Comparison of ENCODE assay signal across 8 cellular contexts in the genomic region with DNA sequence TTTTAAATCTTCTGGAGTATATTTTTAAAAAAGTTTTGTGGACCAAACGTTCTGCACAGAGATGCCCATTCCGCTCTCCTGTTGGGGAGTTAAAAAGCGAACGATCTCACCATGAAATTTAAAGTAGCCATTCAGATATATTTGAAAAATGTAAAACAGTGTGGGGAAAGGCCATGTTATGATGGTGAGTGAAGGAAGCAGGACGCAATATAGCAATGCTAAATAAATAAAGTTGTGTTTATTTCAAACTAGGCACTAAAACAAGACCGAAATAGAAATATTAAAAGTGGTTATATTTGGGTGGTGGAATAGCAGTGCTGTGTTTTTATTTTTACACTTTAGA. TPM values are rescaled to one million over a fixed set of nuclear protein-coding genes. Genes with fewer than 3 reads are reported as not detected.
DNase-seq lines count a peak whose midpoint lies in the region; ATAC-seq and TF ChIP-seq lines count a peak whose summit lies in the region.

No MANE protein-coding gene starts in this region.

- TF ChIP-seq CTCF in CD8-positive, alpha-beta T cell (IDR thresholded peaks at IDR 0.05): no peak
- TF ChIP-seq CTCF in kidney epithelial cell (IDR thresholded peaks at IDR 0.05; ENCODE audit: insufficient read depth, low read length, poor library complexity, severe bottlenecking) (no peak), uterus (IDR thresholded peaks at IDR 0.05) (no peak), adrenal gland (IDR thresholded peaks at IDR 0.05) (no peak)

- H3K27me3 ChIP-seq in CD8-positive, alpha-beta T cell (ENCODE audit: insufficient read depth, low read length): no peaks in the 10 kb centered on the region
- H3K27me3 ChIP-seq in kidney epithelial cell (ENCODE audit: control insufficient read depth, insufficient read depth, low read length): no peaks in the 10 kb centered on the region
- no peaks in the 10 kb centered on the region for H3K27me3 ChIP-seq in uterus
- H3K27me3 ChIP-seq in adrenal gland: no peaks in the 10 kb centered on the region

- H3K27ac ChIP-seq in CD8-positive, alpha-beta T cell (ENCODE audit: low read depth, low read length): peak overlapping the region; percentile 38
- peak overlapping the region; percentile 33 to 50 for H3K27ac ChIP-seq in uterus
- peak overlapping the region in 2 of 5 donors; percentile 77 to 88 for H3K27ac ChIP-seq in adrenal gland

- peak overlapping the region; percentile 91 for H3K4me3 Mint-ChIP-seq in CD8-positive, alpha-beta T cell
- peak overlapping the region; percentile 79 for H3K4me3 Mint-ChIP-seq in activated CD8-positive, alpha-beta T cell treated with anti-CD3 and anti-CD28 coated beads, Interleukin-2, amount 10 ng/mL, durations not matched to agents 7 days and 5 days

- peaks cover 12% of the 10 kb centered on the region for H3K4me1 Mint-ChIP-seq in CD8-positive, alpha-beta T cell (ENCODE audit: low read depth)
- H3K4me1 Mint-ChIP-seq in activated CD8-positive, alpha-beta T cell treated with anti-CD3 and anti-CD28 coated beads, Interleukin-2, amount 10 ng/mL, durations not matched to agents 7 days and 5 days (ENCODE audit: low read depth): peaks cover 12% of the 10 kb centered on the region

- peak overlapping the region; percentile 80 for H3K27ac Mint-ChIP-seq in CD8-positive, alpha-beta T cell
- peak overlapping the region; percentile 77 for H3K27ac Mint-ChIP-seq in activated CD8-positive, alpha-beta T cell treated with anti-CD3 and anti-CD28 coated beads, Interleukin-2, amount 10 ng/mL, durations not matched to agents 7 days and 5 days

- peaks cover 4% of the 10 kb centered on the region for H3K36me3 Mint-ChIP-seq in CD8-positive, alpha-beta T cell
- H3K36me3 Mint-ChIP-seq in activated CD8-positive, alpha-beta T cell treated with anti-CD3 and anti-CD28 coated beads, Interleukin-2, amount 10 ng/mL, durations not matched to agents 7 days and 5 days (ENCODE audit: low read depth): no peaks in the 10 kb centered on the region

- DNase-seq in CD8-positive, alpha-beta T cell: no peak
- DNase-seq in activated CD8-positive, alpha-beta T cell treated with anti-CD3 and anti-CD28 coated beads, Interleukin-2, amount 10 ng/mL, durations not matched to agents 7 days and 5 days: no peak
- DNase-seq in kidney epithelial cell (ENCODE audit: low read depth) (no peak), uterus (no peak), NCI-H146 treated with DMSO at 0.1 percent for 48 hours (lab: John Stamatoyannopoulos, UW; ENCODE audit: unreplicated experiment) (no peak), adrenal gland (no peak)
- no peak for DNase-seq in stimulated activated naive CD4-positive, alpha-beta T cell (lab: John Stamatoyannopoulos, UW)

- 9 to 14% (median 11%) methylated on average over 6 of the region's 6 CpGs for WGBS in adrenal gland, 4 donors

- no peaks in the 10 kb centered on the region for H3K9me3 Mint-ChIP-seq in CD8-positive, alpha-beta T cell
- no peaks in the 10 kb centered on the region for H3K9me3 Mint-ChIP-seq in activated CD8-positive, alpha-beta T cell treated with anti-CD3 and anti-CD28 coated beads, Interleukin-2, amount 10 ng/mL, durations not matched to agents 7 days and 5 days (ENCODE audit: insufficient read depth)

- H3K27me3 Mint-ChIP-seq in CD8-positive, alpha-beta T cell (ENCODE audit: low read depth): no peaks in the 10 kb centered on the region
- peaks cover 8% of the 10 kb centered on the region for H3K27me3 Mint-ChIP-seq in activated CD8-positive, alpha-beta T cell treated with anti-CD3 and anti-CD28 coated beads, Interleukin-2, amount 10 ng/mL, durations not matched to agents 7 days and 5 days (ENCODE audit: low read depth)

- POLR2A ChIA-PET in CD8-positive, alpha-beta T cell (lab: Charles Lee): interaction anchor here (0.7 kb wide), 1 partner anchor 21 kb away, joined by 3 read pairs; no protein-coding TSS in a partner anchor
- POLR2A ChIA-PET in activated CD8-positive, alpha-beta T cell treated with anti-CD3 and anti-CD28 coated beads, Interleukin-2, amount 10 ng/mL, durations not matched to agents 7 days and 5 days (lab: Charles Lee): no interaction called here

- H3K4me3 ChIP-seq in CD8-positive, alpha-beta T cell (ENCODE audit: low read depth, low read length): peak overlapping the region; percentile 62
- H3K4me3 ChIP-seq in kidney epithelial cell (ENCODE audit: low read depth, low read length) (peak overlapping the region; percentile 45), uterus (peak overlapping the region; percentile 31 to 51), adrenal gland (peak overlapping the region in 2 of 4 donors; percentile 27 to 58)

- H3K4me1 ChIP-seq in CD8-positive, alpha-beta T cell (ENCODE audit: insufficient read depth, low read length): peaks cover 9% of the 10 kb centered on the region
- H3K4me1 ChIP-seq in uterus (no peaks in the 10 kb centered on the region), adrenal gland (replicated peaks in 1 of 2) (peaks cover 0 to 18% of the 10 kb centered on the region in 2 donors)

- no peak for TF ChIP-seq POLR2A in uterus (IDR thresholded peaks at IDR 0.05)
- no peak for TF ChIP-seq POLR2A in adrenal gland (IDR thresholded peaks at IDR 0.05)

- H3K9me3 ChIP-seq in CD8-positive, alpha-beta T cell (ENCODE audit: low read length): no peaks in the 10 kb centered on the region
- H3K9me3 ChIP-seq in uterus (no peaks in the 10 kb centered on the region), adrenal gland (replicated peaks in 1 of 3) (no peaks in the 10 kb centered on the region)

- intact Hi-C loops in CD8-positive, alpha-beta T cell (cut with DNase I, micrococcal nuclease): loop anchor here (1.0 to 10.0 kb wide), 3 partner anchors 31 to 189 kb away; a partner anchor contains a TSS
- intact Hi-C loops in uterus (cut with DNase I; ENCODE audit: low total_unique reads): no loop called here
- intact Hi-C loops in adrenal gland (cut with DNase I): no loop called here

- H3K36me3 ChIP-seq in CD8-positive, alpha-beta T cell (ENCODE audit: insufficient read depth, low read length): no peaks in the 10 kb centered on the region
- no peaks in the 10 kb centered on the region for H3K36me3 ChIP-seq in kidney epithelial cell (ENCODE audit: control insufficient read depth, insufficient read depth, low read length)
- no peaks in the 10 kb centered on the region for H3K36me3 ChIP-seq in uterus
- H3K36me3 ChIP-seq in adrenal gland (replicated peaks in 1 of 2): no peaks in the 10 kb centered on the region

- peak; percentile 25 for ATAC-seq in CD8-positive, alpha-beta T cell
- ATAC-seq in HG02642 (IDR thresholded peaks at IDR 0.05; ENCODE audit: poor library complexity, unreplicated experiment): peak; percentile 3
- peak; percentile 16 for ATAC-seq in activated CD8-positive, alpha-beta T cell treated with anti-CD3 and anti-CD28 coated beads, Interleukin-2, amount 10 ng/mL, durations not matched to agents 7 days and 5 days

- CTCF ChIA-PET in CD8-positive, alpha-beta T cell (lab: Charles Lee): interaction anchor here (0.6 kb wide), 1 partner anchor 202 kb away, joined by 3 read pairs; no protein-coding TSS in a partner anchor
- CTCF ChIA-PET in activated CD8-positive, alpha-beta T cell treated with anti-CD3 and anti-CD28 coated beads, Interleukin-2, amount 10 ng/mL, durations not matched to agents 7 days and 5 days (lab: Charles Lee): no interaction called here

RNA-seq across cellular contexts. Expression of a gene that starts 0.3 kb away (rescaled TPM):
- under 1 TPM in 1 of 2 experiments, not detected in 1; 0.44 TPM for total RNA-seq in CD8-positive, alpha-beta T cell
- under 1 TPM in 1 of 2 experiments, not detected in 1; 0.63 TPM for total RNA-seq in activated CD8-positive, alpha-beta T cell treated with anti-CD3 and anti-CD28 coated beads, Interleukin-2, amount 10 ng/mL, durations not matched to agents 7 days and 5 days
- total RNA-seq in kidney epithelial cell (0.33 and 2.1 TPM in 2 replicates), uterus (1 to 10 TPM in 2 of 4 donors, not detected in 2; 1.7 to 1.9 TPM), adrenal gland (1 to 10 TPM in 2 of 8 donors, under 1 TPM in 4, not detected in 2; 0.35 to 1.3 (median 0.68) TPM)
- polyA plus RNA-seq in adrenal gland: 1 to 10 TPM in 2 of 3 donors, under 1 TPM in 1; 0.88 to 2.1 (median 1.5) TPM

RNA-seq across cellular contexts. Expression of a gene that starts 30.9 kb away (rescaled TPM):
- 10 to 100 TPM; 10.9 to 11.8 TPM for total RNA-seq in CD8-positive, alpha-beta T cell
- 10 to 100 TPM; 55.3 to 57.9 TPM for total RNA-seq in activated CD8-positive, alpha-beta T cell treated with anti-CD3 and anti-CD28 coated beads, Interleukin-2, amount 10 ng/mL, durations not matched to agents 7 days and 5 days
- total RNA-seq in kidney epithelial cell: 181 and 190 TPM in 2 replicates
- total RNA-seq in uterus: 100 to 1,000 TPM in 2 of 4 donors, 10 to 100 TPM in 2; 65.3 to 234 (median 103) TPM
- 100 to 1,000 TPM in 6 of 8 donors, 10 to 100 TPM in 2; 62.4 to 238 (median 116) TPM for total RNA-seq in adrenal gland
- polyA plus RNA-seq in adrenal gland: 100 to 1,000 TPM in 2 of 3 donors, 10 to 100 TPM in 1; 71.7 to 324 (median 121) TPM

RNA-seq across cellular contexts. Expression of a gene that starts 35.9 kb away (rescaled TPM):
- total RNA-seq in CD8-positive, alpha-beta T cell: under 1 TPM in 1 of 2 experiments, not detected in 1; 0.44 TPM
- 1 to 10 TPM; 2.3 to 2.8 TPM for total RNA-seq in activated CD8-positive, alpha-beta T cell treated with anti-CD3 and anti-CD28 coated beads, Interleukin-2, amount 10 ng/mL, durations not matched to agents 7 days and 5 days
- total RNA-seq in kidney epithelial cell (6.2 and 6.4 TPM in 2 replicates), uterus (1 to 10 TPM; 1.5 to 8.7 (median 4.7) TPM), adrenal gland (10 to 100 TPM in 1 of 8 donors, 1 to 10 TPM in 7; 2.6 to 19.9 (median 4.4) TPM)
- 1 to 10 TPM; 1.1 to 2.0 (median 1.7) TPM for polyA plus RNA-seq in adrenal gland

Comparison
In these comparisons a context has a peak if more than half of its experiments do, and no peak if none do; other contexts are left out.
1. RNA of a gene that starts 30.9 kb away (total RNA-seq): 181 to 190 TPM in kidney epithelial cell, 62.4 to 238 TPM in adrenal gland, 65.3 to 234 TPM in uterus and 55.3 to 57.9 TPM in activated CD8-positive, alpha-beta T cell treated with anti-CD3 and anti-CD28 coated beads, Interleukin-2, amount 10 ng/mL, durations not matched to agents 7 days and 5 days; 10.9 to 11.8 TPM in CD8-positive, alpha-beta T cell; every median in the first group is over 4 times any median in the second.
2. intact Hi-C loops: an anchor here in CD8-positive, alpha-beta T cell (1.0 to 10.0 kb wide); none called in uterus and adrenal gland.
3. Peak in every context shown above with its lines, with median percentiles within 50 percentile points of each other: ATAC-seq.